ENCODE assay signal across 15 cellular contexts in the genomic region with DNA sequence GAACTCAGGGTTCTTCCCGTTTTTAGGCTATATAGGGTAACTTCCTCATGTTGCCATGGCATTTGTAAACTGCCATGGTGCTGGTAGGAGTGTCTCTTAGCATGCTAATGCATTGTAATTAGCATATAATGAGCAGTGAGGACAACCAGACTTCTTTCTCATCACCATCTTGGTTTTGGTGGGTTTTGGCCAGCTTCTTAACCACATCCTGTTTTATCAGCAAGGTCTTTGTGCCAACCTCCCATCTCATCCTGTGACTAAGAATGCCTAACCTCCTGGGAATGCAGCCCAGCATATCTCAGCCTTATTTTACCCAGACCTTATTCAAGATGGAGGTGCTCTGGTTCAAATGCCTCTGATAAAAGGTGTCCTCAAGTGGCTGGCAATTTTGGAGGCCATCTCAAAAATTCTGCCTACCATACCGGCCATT.
DNase-seq lines count a peak whose midpoint lies in the region; ATAC-seq and TF ChIP-seq lines count a peak whose summit lies in the region.
"Had no signal": no experiment of that assay in that cellular context is flagged by ENCODE, and none has a peak within 500 bp of the region (broad histone marks: within the 10 kb centered on the region; RNA-seq: fewer than 3 reads in every experiment).

No MANE protein-coding gene starts in this region.

- no peak for TF ChIP-seq CTCF in AG09319 (IDR thresholded peaks at IDR 0.05; ENCODE audit: low read depth, low read length)
- TF ChIP-seq CTCF in fibroblast of villous mesenchyme (IDR thresholded peaks at IDR 0.05; ENCODE audit: insufficient read depth, low read depth, low read length): no peak
- TF ChIP-seq CTCF in GM13977 (IDR thresholded peaks at IDR 0.05; ENCODE audit: extremely low read depth, insufficient read depth, missing control alignments): no peak

- DNase-seq in AG09319 (ENCODE audit: extremely low read depth, low read depth): peak; percentile 39
- DNase-seq in T1000 (lab: John Stamatoyannopoulos, UW): peak; percentile 13
- peak; percentile 9 for DNase-seq in fibroblast of villous mesenchyme (ENCODE audit: low read depth)
- DNase-seq in pons (ENCODE audit: low spot score): no peak
- DNase-seq in nucleus accumbens (lab: John Stamatoyannopoulos, UW): no peak
- DNase-seq in medulla oblongata (ENCODE audit: extremely low spot score): no peak
- DNase-seq in GM13977 (ENCODE audit: low spot score): no peak
- DNase-seq: activated T-cell treated with anti-CD3 and anti-CD28 coated beads for 4 hours; aorta; CD4-positive, CD25-positive, alpha-beta regulatory T cell; Karpas-422; naive B cell; NCI-H2171 treated with DMSO at 0.1 percent for 48 hours had no signal

- H3K4me3 ChIP-seq in fibroblast of villous mesenchyme (ENCODE audit: low read depth, low read length): no peak overlapping the region

- in situ Hi-C loops in GM13977 (cut with MboI; ENCODE audit: low pct_unique_long_range_greater_than_20kb, low sequenced_read_pairs, unreplicated experiment): no loop called here

- peak; percentile 43 for ATAC-seq in HG03432 (IDR thresholded peaks at IDR 0.05; ENCODE audit: unreplicated experiment)
- ATAC-seq: HCT116 had no signal

Comparison
In these comparisons a context has a peak if more than half of its experiments do, and no peak if none do; other contexts are left out.
1. DNase-seq: peak in AG09319 (single experiment), T1000 (single experiment) and fibroblast of villous mesenchyme (single experiment); none in pons (single experiment), nucleus accumbens (0 of 56), medulla oblongata (single experiment) and GM13977 (single experiment).